In the genomic region with DNA sequence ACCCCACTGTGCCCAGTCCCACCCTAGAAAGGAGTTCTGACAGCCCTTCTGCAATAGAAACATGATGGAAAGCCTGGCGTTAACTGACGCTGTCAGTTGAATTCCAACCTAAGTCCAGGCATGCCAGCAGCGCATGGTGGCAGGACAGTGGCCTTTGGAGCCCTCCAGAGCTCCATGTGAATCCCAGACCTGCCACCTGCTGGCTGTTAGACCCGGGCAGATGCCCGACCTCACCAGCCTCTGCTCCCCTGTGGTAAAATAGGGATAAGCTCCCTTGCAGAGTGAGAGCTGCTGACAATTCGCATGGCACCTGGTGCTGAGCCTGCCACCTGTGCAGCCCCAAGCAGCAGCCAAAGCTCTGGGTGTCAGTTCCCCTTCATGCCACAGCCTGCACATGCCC, we compare ENCODE assay signal across 13 cellular contexts.
A peak's percentile ranks its signal among the peaks of the same experiment; 100 is the strongest.
DNase-seq lines count a peak whose midpoint lies in the region; ATAC-seq, FAIRE-seq and TF ChIP-seq lines count a peak whose summit lies in the region.
"Had no signal": no experiment of that assay in that cellular context is flagged by ENCODE, and none has a peak within 500 bp of the region (broad histone marks: within the 10 kb centered on the region; RNA-seq: fewer than 3 reads in every experiment).

No MANE protein-coding gene starts in this region.

- no peaks in the 10 kb centered on the region for H3K9me3 Mint-ChIP-seq in activated T-helper 1 cell treated with anti-CD3 and anti-CD28 coated beads, Interleukin-12 subunit alpha, Interleukin-12 subunit beta, Interleukin-2, Interleukin-4 antibody, amounts not matched to agents 30 ng/mL and 10 ng/mL and 1 ng/mL, durations not matched to agents 14 hours and 24 hours and 36 hours

- no peak for ATAC-seq in HG03280 (IDR thresholded peaks at IDR 0.05; ENCODE audit: unreplicated experiment)

- H3K27ac ChIP-seq in effector memory CD4-positive, alpha-beta T cell (ENCODE audit: insufficient read depth, low read length, poor library complexity, severe bottlenecking), result no peak overlapping the region
- H3K27ac ChIP-seq: epithelial cell of prostate, neutrophil had no signal

- H3K36me3 ChIP-seq in MG63 (no peaks in the 10 kb centered on the region), bronchial epithelial cell (ENCODE audit: control insufficient read depth, insufficient read depth, low read length) (no peaks in the 10 kb centered on the region)
- H3K36me3 ChIP-seq in effector memory CD4-positive, alpha-beta T cell (ENCODE audit: control insufficient read depth, insufficient read depth, low read length), result no peaks in the 10 kb centered on the region

- H3K9me3 ChIP-seq in MG63, result no peaks in the 10 kb centered on the region
- no peaks in the 10 kb centered on the region for H3K9me3 ChIP-seq in effector memory CD4-positive, alpha-beta T cell (ENCODE audit: control insufficient read depth, low read length)
- H3K9me3 ChIP-seq: neutrophil had no signal

- FAIRE-seq in bronchial epithelial cell (lab: Jason Lieb, UNC), result no peak

- TF ChIP-seq CTCF in bronchial epithelial cell (IDR thresholded peaks at IDR 0.05; ENCODE audit: insufficient read depth, low read length, severe bottlenecking), result peak; percentile 63

- no peaks in the 10 kb centered on the region for H3K36me3 Mint-ChIP-seq in activated T-helper 1 cell treated with anti-CD3 and anti-CD28 coated beads, Interleukin-12 subunit alpha, Interleukin-12 subunit beta, Interleukin-2, Interleukin-4 antibody, amounts not matched to agents 30 ng/mL and 10 ng/mL and 1 ng/mL, durations not matched to agents 14 hours and 24 hours and 36 hours (ENCODE audit: low read depth)

- no peak overlapping the region for H3K27ac Mint-ChIP-seq in activated T-helper 1 cell treated with anti-CD3 and anti-CD28 coated beads, Interleukin-12 subunit alpha, Interleukin-12 subunit beta, Interleukin-2, Interleukin-4 antibody, amounts not matched to agents 30 ng/mL and 10 ng/mL and 1 ng/mL, durations not matched to agents 14 hours and 24 hours and 36 hours

- H3K27me3 ChIP-seq in MG63 (no peaks in the 10 kb centered on the region; the same call in 1 of the 2 replicates), bronchial epithelial cell (ENCODE audit: control insufficient read depth, insufficient read depth, low read length) (no peaks in the 10 kb centered on the region)
- no peaks in the 10 kb centered on the region for H3K27me3 ChIP-seq in effector memory CD4-positive, alpha-beta T cell (replicated peaks; ENCODE audit: control insufficient read depth, insufficient read depth, low read length, poor library complexity, severe bottlenecking)
- H3K27me3 ChIP-seq: neutrophil had no signal

- no peaks in the 10 kb centered on the region for H3K4me1 Mint-ChIP-seq in activated T-helper 1 cell treated with anti-CD3 and anti-CD28 coated beads, Interleukin-12 subunit alpha, Interleukin-12 subunit beta, Interleukin-2, Interleukin-4 antibody, amounts not matched to agents 30 ng/mL and 10 ng/mL and 1 ng/mL, durations not matched to agents 14 hours and 24 hours and 36 hours (ENCODE audit: low read depth)

- no peaks in the 10 kb centered on the region for H3K4me1 ChIP-seq in effector memory CD4-positive, alpha-beta T cell (ENCODE audit: control insufficient read depth, insufficient read depth, low read length, poor library complexity, severe bottlenecking)

- no peak overlapping the region for H3K4me3 ChIP-seq in MG63
- no peak overlapping the region for H3K4me3 ChIP-seq in bronchial epithelial cell (ENCODE audit: low read depth, low read length)
- H3K4me3 ChIP-seq in effector memory CD4-positive, alpha-beta T cell (ENCODE audit: insufficient read depth, low read depth, low read length, poor library complexity, severe bottlenecking), result no peak overlapping the region

- H3K27me3 Mint-ChIP-seq in activated T-helper 1 cell treated with anti-CD3 and anti-CD28 coated beads, Interleukin-12 subunit alpha, Interleukin-12 subunit beta, Interleukin-2, Interleukin-4 antibody, amounts not matched to agents 30 ng/mL and 10 ng/mL and 1 ng/mL, durations not matched to agents 14 hours and 24 hours and 36 hours (ENCODE audit: insufficient read depth), result peaks cover 2% of the 10 kb centered on the region

- intact Hi-C loops in activated T-helper 1 cell treated with anti-CD3 and anti-CD28 coated beads, Interleukin-12 subunit alpha, Interleukin-12 subunit beta, Interleukin-2, Interleukin-4 antibody, amounts not matched to agents 30 ng/mL and 10 ng/mL and 1 ng/mL, durations not matched to agents 14 hours and 24 hours and 36 hours (cut with micrococcal nuclease), result no loop called here

- no peak overlapping the region for H3K4me3 Mint-ChIP-seq in activated T-helper 1 cell treated with anti-CD3 and anti-CD28 coated beads, Interleukin-12 subunit alpha, Interleukin-12 subunit beta, Interleukin-2, Interleukin-4 antibody, amounts not matched to agents 30 ng/mL and 10 ng/mL and 1 ng/mL, durations not matched to agents 14 hours and 24 hours and 36 hours

- DNase-seq in DMS53 treated with DMSO at 0.1 percent for 48 hours (lab: John Stamatoyannopoulos, UW; ENCODE audit: unreplicated experiment) (peak; percentile 34), MG63 (peak; percentile 6), bronchial epithelial cell (ENCODE audit: low read depth) (peak; percentile 17), myocyte (ENCODE audit: low read depth) (peak; percentile 32), T-helper 1 cell (no peak)
- DNase-seq in activated T-helper 1 cell treated with anti-CD3 and anti-CD28 coated beads, Interleukin-12 subunit alpha, Interleukin-12 subunit beta, Interleukin-2, Interleukin-4 antibody, amounts not matched to agents 30 ng/mL and 10 ng/mL and 1 ng/mL, durations not matched to agents 14 hours and 24 hours and 36 hours (ENCODE audit: low spot score), result no peak
- DNase-seq in effector memory CD4-positive, alpha-beta T cell, result no peak
- DNase-seq: KG1; stimulated activated CD4-positive, alpha-beta T cell treated with anti-CD3 and anti-CD28 coated beads, Interleukin-2, amount 100 ng/mL, for 48 hours; substantia nigra had no signal

Comparison
In these comparisons a context has a peak if more than half of its experiments do, and no peak if none do; other contexts are left out.
1. DNase-seq: peak in DMS53 treated with DMSO at 0.1 percent for 48 hours (single experiment), MG63 (single experiment), bronchial epithelial cell (single experiment) and myocyte (single experiment); none in T-helper 1 cell (0 of 5), activated T-helper 1 cell treated with anti-CD3 and anti-CD28 coated beads, Interleukin-12 subunit alpha, Interleukin-12 subunit beta, Interleukin-2, Interleukin-4 antibody, amounts not matched to agents 30 ng/mL and 10 ng/mL and 1 ng/mL, durations not matched to agents 14 hours and 24 hours and 36 hours (single experiment) and effector memory CD4-positive, alpha-beta T cell (0 of 3).